Comparison of ENCODE assay signal across 12 cellular contexts in the genomic region with DNA sequence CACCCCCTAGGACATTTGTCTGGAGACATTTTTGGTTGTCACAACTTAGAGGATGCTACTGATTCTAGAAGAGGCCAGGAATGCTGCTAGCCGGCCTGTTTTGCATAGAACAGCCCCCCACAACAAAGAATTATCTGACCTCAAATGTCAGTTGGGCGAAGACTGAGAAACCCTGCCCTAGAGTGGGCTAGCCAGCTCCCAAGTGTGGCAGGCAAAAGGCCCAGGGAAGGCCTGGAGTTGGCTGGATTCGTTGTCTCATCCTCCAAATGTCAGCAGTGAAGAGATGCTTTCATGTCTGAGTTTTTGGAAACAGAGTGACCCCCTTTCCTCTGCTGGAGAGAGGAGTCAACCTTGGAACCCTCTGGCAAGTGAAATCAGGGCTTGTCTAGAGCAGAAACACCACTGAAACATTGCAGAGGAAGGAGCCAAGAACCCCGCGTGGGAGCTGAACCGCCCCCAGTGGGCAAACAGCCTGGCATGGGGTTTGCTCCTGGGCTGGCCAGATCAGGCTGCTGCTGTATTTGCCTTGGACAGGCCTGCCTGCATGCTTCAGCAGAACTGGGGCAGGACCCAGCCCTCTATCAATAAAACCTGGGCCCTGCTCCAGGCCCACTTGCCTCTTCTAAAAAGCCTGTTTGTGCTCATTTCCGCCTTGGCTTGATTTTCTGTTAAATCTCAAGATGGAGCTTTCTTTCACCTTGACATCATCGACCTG. TPM values are rescaled to one million over a fixed set of nuclear protein-coding genes. Genes with fewer than 3 reads are reported as not detected.
DNase-seq lines count a peak whose midpoint lies in the region; ATAC-seq, FAIRE-seq and TF ChIP-seq lines count a peak whose summit lies in the region.
"Had no signal": no experiment of that assay in that cellular context is flagged by ENCODE, and none has a peak within 500 bp of the region (broad histone marks: within the 10 kb centered on the region; RNA-seq: fewer than 3 reads in every experiment).

No MANE protein-coding gene starts in this region.

- peaks cover 0 to 16% (median 4%) of the 10 kb centered on the region in 5 donors for H3K4me1 ChIP-seq in subcutaneous abdominal adipose tissue (ENCODE audit: control insufficient read depth in 5 of 5, insufficient read depth in 5 of 5, low read length in 5 of 5)

- H3K27me3 ChIP-seq in subcutaneous abdominal adipose tissue (ENCODE audit: control insufficient read depth in 5 of 5, insufficient read depth in 4 of 5, low read length in 5 of 5): no peaks in the 10 kb centered on the region

- peak; percentile 95 for DNase-seq in LNCaP clone FGC (ENCODE audit: low read depth)
- DNase-seq in activated T-helper 2 cell treated with anti-CD3 and anti-CD28 coated beads, Interferon-gamma antibody, Interleukin-2, Interleukin-4, amounts not matched to agents 10 μg/mL and 5 μg/mL and 100 μg/mL, durations not matched to agents 14 hours and 24 hours and 36 hours (ENCODE audit: low spot score): no peak
- peak in 36 of 51 donors; percentile 4 to 78 (median 41) for DNase-seq in hypothalamus (lab: John Stamatoyannopoulos, UW)
- no peak for DNase-seq in HCEC 1CT
- no peak for DNase-seq in GM19239 (ENCODE audit: insufficient read length, low spot score)
- DNase-seq in NCI-H187 treated with DMSO at 0.1 percent for 48 hours (lab: John Stamatoyannopoulos, UW): no peak
- DNase-seq: cerebellar nuclear complex, NCI-H526, T-helper 17 cell had no signal

- no peak overlapping the region for H3K4me3 Mint-ChIP-seq in activated T-helper 2 cell treated with anti-CD3 and anti-CD28 coated beads, Interferon-gamma antibody, Interleukin-2, Interleukin-4, amounts not matched to agents 10 μg/mL and 5 μg/mL and 100 μg/mL, durations not matched to agents 14 hours and 24 hours and 36 hours (ENCODE audit: low read depth)
- H3K4me3 Mint-ChIP-seq: T-helper 17 cell had no signal

- H3K4me1 Mint-ChIP-seq in activated T-helper 2 cell treated with anti-CD3 and anti-CD28 coated beads, Interferon-gamma antibody, Interleukin-2, Interleukin-4, amounts not matched to agents 10 μg/mL and 5 μg/mL and 100 μg/mL, durations not matched to agents 14 hours and 24 hours and 36 hours (ENCODE audit: low read depth): peaks cover 13% of the 10 kb centered on the region

- peak overlapping the region; percentile 14 for H3K27ac Mint-ChIP-seq in activated T-helper 2 cell treated with anti-CD3 and anti-CD28 coated beads, Interferon-gamma antibody, Interleukin-2, Interleukin-4, amounts not matched to agents 10 μg/mL and 5 μg/mL and 100 μg/mL, durations not matched to agents 14 hours and 24 hours and 36 hours
- H3K27ac Mint-ChIP-seq: T-helper 17 cell had no signal

- H3K9me3 Mint-ChIP-seq in activated T-helper 2 cell treated with anti-CD3 and anti-CD28 coated beads, Interferon-gamma antibody, Interleukin-2, Interleukin-4, amounts not matched to agents 10 μg/mL and 5 μg/mL and 100 μg/mL, durations not matched to agents 14 hours and 24 hours and 36 hours: no peaks in the 10 kb centered on the region

- peaks cover 3% of the 10 kb centered on the region for H3K36me3 Mint-ChIP-seq in activated T-helper 2 cell treated with anti-CD3 and anti-CD28 coated beads, Interferon-gamma antibody, Interleukin-2, Interleukin-4, amounts not matched to agents 10 μg/mL and 5 μg/mL and 100 μg/mL, durations not matched to agents 14 hours and 24 hours and 36 hours (ENCODE audit: low read depth)

- no peaks in the 10 kb centered on the region for H3K36me3 ChIP-seq in subcutaneous abdominal adipose tissue (ENCODE audit: control insufficient read depth in 5 of 5, insufficient read depth in 5 of 5, low read length in 5 of 5)

- peak overlapping the region; percentile 41 for H3K27ac ChIP-seq in subcutaneous abdominal adipose tissue (ENCODE audit: low read depth, low read length)

- intact Hi-C loops in activated T-helper 2 cell treated with anti-CD3 and anti-CD28 coated beads, Interferon-gamma antibody, Interleukin-2, Interleukin-4, amounts not matched to agents 10 μg/mL and 5 μg/mL and 100 μg/mL, durations not matched to agents 14 hours and 24 hours and 36 hours (cut with micrococcal nuclease): no loop called here

- no peaks in the 10 kb centered on the region for H3K27me3 Mint-ChIP-seq in activated T-helper 2 cell treated with anti-CD3 and anti-CD28 coated beads, Interferon-gamma antibody, Interleukin-2, Interleukin-4, amounts not matched to agents 10 μg/mL and 5 μg/mL and 100 μg/mL, durations not matched to agents 14 hours and 24 hours and 36 hours (ENCODE audit: low read depth)
- H3K27me3 Mint-ChIP-seq: T-helper 17 cell had no signal

- H3K9ac ChIP-seq in subcutaneous abdominal adipose tissue (ENCODE audit: low read length in 5 of 5): peak overlapping the region in 2 of 5 donors; percentile 18 to 42

- no peak overlapping the region for H3K4me3 ChIP-seq in LNCaP clone FGC (ENCODE audit: low read depth, low read length)
- no peak overlapping the region for H3K4me3 ChIP-seq in subcutaneous abdominal adipose tissue (ENCODE audit: low read depth in 1 of 5, low read length in 5 of 5)
- H3K4me3 ChIP-seq: K562 had no signal

- no peak for TF ChIP-seq CTCF in LNCaP clone FGC (IDR thresholded peaks at IDR 0.05; ENCODE audit: control insufficient read depth, extremely low read depth, insufficient read depth)

- no peaks in the 10 kb centered on the region for H3K9me3 ChIP-seq in subcutaneous abdominal adipose tissue (ENCODE audit: control insufficient read depth in 5 of 5, low read length in 5 of 5)

- FAIRE-seq in GM19239 (lab: Jason Lieb, UNC): no peak
- FAIRE-seq: K562 had no signal

- no peak for ATAC-seq in HG03439 (IDR thresholded peaks at IDR 0.05; ENCODE audit: unreplicated experiment)
- ATAC-seq: K562, T-helper 17 cell had no signal

RNA-seq across cellular contexts. Expression of a gene that starts 32.9 kb away (rescaled TPM):
- 180 and 182 TPM in 2 replicates for total RNA-seq in activated T-helper 2 cell treated with anti-CD3 and anti-CD28 coated beads, Interferon-gamma antibody, Interleukin-2, Interleukin-4, amounts not matched to agents 10 μg/mL and 5 μg/mL and 100 μg/mL, durations not matched to agents 14 hours and 24 hours and 36 hours

Comparison
In these comparisons a context has a peak if more than half of its experiments do, and no peak if none do; other contexts are left out.
1. DNase-seq: peak in LNCaP clone FGC (single experiment) and hypothalamus (36 of 51); none in activated T-helper 2 cell treated with anti-CD3 and anti-CD28 coated beads, Interferon-gamma antibody, Interleukin-2, Interleukin-4, amounts not matched to agents 10 μg/mL and 5 μg/mL and 100 μg/mL, durations not matched to agents 14 hours and 24 hours and 36 hours (single experiment), HCEC 1CT (single experiment), GM19239 (single experiment) and NCI-H187 treated with DMSO at 0.1 percent for 48 hours (single experiment).